ENCODE assay signal across 1 cellular context in the genomic region with DNA sequence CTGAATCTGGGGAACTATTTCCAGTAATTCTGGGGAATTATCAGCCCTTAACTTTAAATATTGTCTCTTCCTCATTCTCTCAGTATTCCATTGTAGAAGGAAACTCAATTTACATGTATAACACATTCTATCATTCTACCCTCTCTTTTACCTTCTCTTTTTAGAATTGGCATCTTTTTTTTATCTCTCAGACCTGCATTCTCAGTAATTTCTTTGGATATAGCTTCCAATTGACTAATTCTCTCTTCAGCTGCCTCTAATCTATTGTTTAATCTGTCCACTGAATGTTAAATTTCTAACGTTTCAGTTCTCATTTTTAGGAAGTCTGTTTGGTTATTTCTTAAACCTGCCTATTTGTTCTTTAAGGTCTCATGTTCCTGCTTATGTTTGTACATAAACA.
A peak's percentile ranks its signal among the peaks of the same experiment; 100 is the strongest.
TF ChIP-seq lines count a peak whose summit lies in the region.

No MANE protein-coding gene starts in this region.

TF ChIP-seq in K562, 482 proteins besides CTCF, POLR2A, EP300 and RAD21 (continued from another document):
- TF ChIP-seq RCOR1 (IDR thresholded peaks at IDR 0.05; ENCODE audit: borderline replicate concordance in 1 of 2, low read depth in 2 of 2, low read length in 2 of 2): no peak
- TF ChIP-seq, protein P1, sequence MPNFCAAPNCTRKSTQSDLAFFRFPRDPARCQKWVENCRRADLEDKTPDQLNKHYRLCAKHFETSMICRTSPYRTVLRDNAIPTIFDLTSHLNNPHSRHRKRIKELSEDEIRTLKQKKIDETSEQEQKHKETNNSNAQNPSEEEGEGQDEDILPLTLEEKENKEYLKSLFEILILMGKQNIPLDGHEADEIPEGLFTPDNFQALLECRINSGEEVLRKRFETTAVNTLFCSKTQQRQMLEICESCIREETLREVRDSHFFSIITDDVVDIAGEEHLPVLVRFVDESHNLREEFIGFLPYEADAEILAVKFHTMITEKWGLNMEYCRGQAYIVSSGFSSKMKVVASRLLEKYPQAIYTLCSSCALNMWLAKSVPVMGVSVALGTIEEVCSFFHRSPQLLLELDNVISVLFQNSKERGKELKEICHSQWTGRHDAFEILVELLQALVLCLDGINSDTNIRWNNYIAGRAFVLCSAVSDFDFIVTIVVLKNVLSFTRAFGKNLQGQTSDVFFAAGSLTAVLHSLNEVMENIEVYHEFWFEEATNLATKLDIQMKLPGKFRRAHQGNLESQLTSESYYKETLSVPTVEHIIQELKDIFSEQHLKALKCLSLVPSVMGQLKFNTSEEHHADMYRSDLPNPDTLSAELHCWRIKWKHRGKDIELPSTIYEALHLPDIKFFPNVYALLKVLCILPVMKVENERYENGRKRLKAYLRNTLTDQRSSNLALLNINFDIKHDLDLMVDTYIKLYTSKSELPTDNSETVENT (CRISPR knock-in tag; IDR thresholded peaks at IDR 0.05): no peak
- TF ChIP-seq XRCC3 (IDR thresholded peaks at IDR 0.05): 0 out of 2 replicates have a peak, but pooled peaks have one; percentile 17
- no peak for TF ChIP-seq NFYB (IDR thresholded peaks at IDR 0.05; ENCODE audit: extremely low read depth, insufficient read length)
- TF ChIP-seq CBX3 (IDR thresholded peaks at IDR 0.05; ENCODE audit: borderline replicate concordance in 1 of 2, low read length in 2 of 2): peak in 1 of 2 experiments; percentile 80; a peak in 2 of 3 replicates
- TF ChIP-seq ILF3 (IDR thresholded peaks at IDR 0.05; ENCODE audit: borderline replicate concordance): no peak
- TF ChIP-seq HIVEP1 (CRISPR knock-in tag; IDR thresholded peaks at IDR 0.05): no peak
- no peak for TF ChIP-seq SRSF9 (IDR thresholded peaks at IDR 0.05; ENCODE audit: borderline replicate concordance, low read depth, low read length)
- TF ChIP-seq RBM25 (IDR thresholded peaks at IDR 0.05; ENCODE audit: low read depth, low read length, severe bottlenecking): peak; percentile 41
- TF ChIP-seq ZSCAN32 (CRISPR knock-in tag; IDR thresholded peaks at IDR 0.05): no peak
- TF ChIP-seq TRIM28 (IDR thresholded peaks at IDR 0.05): peak; percentile 66; the same call in 1 of the 2 replicates
- TF ChIP-seq TBL1XR1 (IDR thresholded peaks at IDR 0.05; ENCODE audit: low read length in 2 of 2): no peak
- TF ChIP-seq, protein P2, sequence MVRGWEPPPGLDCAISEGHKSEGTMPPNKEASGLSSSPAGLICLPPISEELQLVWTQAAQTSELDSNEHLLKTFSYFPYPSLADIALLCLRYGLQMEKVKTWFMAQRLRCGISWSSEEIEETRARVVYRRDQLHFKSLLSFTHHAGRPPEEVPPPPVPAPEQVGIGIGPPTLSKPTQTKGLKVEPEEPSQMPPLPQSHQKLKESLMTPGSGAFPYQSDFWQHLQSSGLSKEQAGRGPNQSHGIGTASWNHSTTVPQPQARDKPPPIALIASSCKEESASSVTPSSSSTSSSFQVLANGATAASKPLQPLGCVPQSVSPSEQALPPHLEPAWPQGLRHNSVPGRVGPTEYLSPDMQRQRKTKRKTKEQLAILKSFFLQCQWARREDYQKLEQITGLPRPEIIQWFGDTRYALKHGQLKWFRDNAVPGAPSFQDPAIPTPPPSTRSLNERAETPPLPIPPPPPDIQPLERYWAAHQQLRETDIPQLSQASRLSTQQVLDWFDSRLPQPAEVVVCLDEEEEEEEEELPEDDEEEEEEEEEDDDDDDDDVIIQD (CRISPR knock-in tag; IDR thresholded peaks at IDR 0.05): no peak
- no peak for TF ChIP-seq ZEB2 (IDR thresholded peaks at IDR 0.05)
- TF ChIP-seq, protein P3, sequence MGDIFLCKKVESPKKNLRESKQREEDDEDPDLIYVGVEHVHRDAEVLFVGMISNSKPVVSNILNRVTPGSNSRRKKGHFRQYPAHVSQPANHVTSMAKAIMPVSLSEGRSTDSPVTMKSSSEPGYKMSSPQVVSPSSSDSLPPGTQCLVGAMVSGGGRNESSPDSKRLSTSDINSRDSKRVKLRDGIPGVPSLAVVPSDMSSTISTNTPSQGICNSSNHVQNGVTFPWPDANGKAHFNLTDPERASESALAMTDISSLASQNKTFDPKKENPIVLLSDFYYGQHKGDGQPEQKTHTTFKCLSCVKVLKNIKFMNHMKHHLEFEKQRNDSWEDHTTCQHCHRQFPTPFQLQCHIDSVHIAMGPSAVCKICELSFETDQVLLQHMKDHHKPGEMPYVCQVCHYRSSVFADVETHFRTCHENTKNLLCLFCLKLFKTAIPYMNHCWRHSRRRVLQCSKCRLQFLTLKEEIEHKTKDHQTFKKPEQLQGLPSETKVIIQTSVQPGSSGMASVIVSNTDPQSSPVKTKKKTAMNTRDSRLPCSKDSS (IDR thresholded peaks at IDR 0.05; ENCODE audit: low read depth, partially characterized antibody): peak; percentile 80
